ENCODE assay signal across 15 cellular contexts in the genomic region with DNA sequence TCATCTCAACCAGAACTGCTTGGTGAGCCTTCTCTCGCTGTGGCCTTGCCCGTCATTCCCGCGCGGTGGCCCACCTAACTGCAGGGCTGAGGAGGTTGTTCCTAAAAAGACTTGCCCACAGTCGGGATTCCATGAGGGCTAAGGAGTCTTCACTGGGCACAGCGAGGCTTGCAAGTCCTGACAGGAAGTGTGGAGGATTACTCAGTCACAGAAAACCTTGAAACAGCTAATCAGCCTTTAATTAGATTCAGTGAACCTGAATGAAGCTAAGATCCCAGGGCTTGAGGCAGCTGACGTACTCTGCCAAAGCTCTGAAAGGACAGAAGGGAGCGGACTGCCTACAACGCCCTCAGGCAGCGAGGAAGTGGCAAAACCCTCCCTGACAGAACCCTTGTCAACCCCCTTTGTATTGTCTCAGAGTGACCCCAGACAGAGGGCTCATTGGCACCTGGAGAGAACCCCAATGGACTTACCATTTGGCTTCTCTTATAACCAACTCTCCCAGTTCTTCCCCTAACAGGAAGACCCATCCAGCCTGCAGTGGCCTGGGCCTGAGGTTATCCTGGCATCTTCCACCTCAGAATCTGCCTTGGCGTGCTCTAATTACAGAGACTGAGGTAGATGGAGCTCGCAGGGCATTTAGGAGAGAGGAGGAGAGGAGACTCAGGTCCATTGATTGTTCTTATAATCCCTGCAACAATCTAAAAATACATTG. TPM values are rescaled to one million over a fixed set of nuclear protein-coding genes. Genes with fewer than 3 reads are reported as not detected.
DNase-seq lines count a peak whose midpoint lies in the region; ATAC-seq and TF ChIP-seq lines count a peak whose summit lies in the region.
"Had no signal": no experiment of that assay in that cellular context is flagged by ENCODE, and none has a peak within 500 bp of the region (broad histone marks: within the 10 kb centered on the region; RNA-seq: fewer than 3 reads in every experiment).

No MANE protein-coding gene starts in this region.

- no peak for TF ChIP-seq EP300 in suprapubic skin (IDR thresholded peaks at IDR 0.05)

- no peak for TF ChIP-seq POLR2A in suprapubic skin (IDR thresholded peaks at IDR 0.05)

- intact Hi-C loops in MCF 10A (cut with micrococcal nuclease) (no loop called here), colonic mucosa (cut with DNase I) (no loop called here)

- H3K4me1 ChIP-seq in suprapubic skin (peaks cover 4% of the 10 kb centered on the region), colonic mucosa (no peaks in the 10 kb centered on the region)

- WGBS in suprapubic skin, result 56% methylated on average over 13 of the region's 13 CpGs

- H3K27me3 ChIP-seq in suprapubic skin (no peaks in the 10 kb centered on the region), colonic mucosa (no peaks in the 10 kb centered on the region)
- H3K27me3 ChIP-seq: cardiac muscle cell had no signal

- no peaks in the 10 kb centered on the region for H3K9me3 ChIP-seq in suprapubic skin
- H3K9me3 ChIP-seq in colonic mucosa, result no peaks in the 10 kb centered on the region

- POLR2A ChIA-PET in MCF 10A (lab: Yijun Ruan, JAX), result interaction anchor here (0.6 to 1.6 kb wide), 9 partner anchors 8 to 174 kb away, joined by 3 to 8 read pairs (median 4); partner anchors contain the start of gene LAMB1

- H3K36me3 ChIP-seq in suprapubic skin (no peaks in the 10 kb centered on the region), colonic mucosa (no peaks in the 10 kb centered on the region)
- H3K36me3 ChIP-seq: cardiac muscle cell had no signal

- H3K9me3 Mint-ChIP-seq in MCF 10A (ENCODE audit: unreplicated experiment), result no peaks in the 10 kb centered on the region
- H3K9me3 Mint-ChIP-seq: T-helper 1 cell treated with Interleukin-12 subunit alpha and Interleukin-12 subunit beta and Interleukin-4 antibody, amounts not matched to agents 30 μg/mL and 1 μg/mL, for 36 hours had no signal

- H3K4me3 Mint-ChIP-seq in MCF 10A (ENCODE audit: unreplicated experiment), result no peak overlapping the region
- H3K4me3 Mint-ChIP-seq: T-helper 1 cell treated with Interleukin-12 subunit alpha and Interleukin-12 subunit beta and Interleukin-4 antibody, amounts not matched to agents 30 μg/mL and 1 μg/mL, for 36 hours had no signal

- H3K4me3 ChIP-seq in suprapubic skin, result no peak overlapping the region
- H3K4me3 ChIP-seq in colonic mucosa, result no peak overlapping the region
- H3K4me3 ChIP-seq: cardiac muscle cell had no signal

- BruUV-seq in MCF 10A (replicated peaks; lab: Mats Ljungman, UMichigan), result no TSS peak

- CTCF ChIA-PET in MCF 10A (lab: Yijun Ruan, JAX), result interaction anchor here (0.6 to 4.5 kb wide), 7 partner anchors 9 to 115 kb away, joined by 3 to 36 read pairs (median 10); no protein-coding TSS in a partner anchor

- TF ChIP-seq CTCF in MCF 10A (IDR thresholded peaks at IDR 0.05; ENCODE audit: unreplicated experiment) (no peak), suprapubic skin (IDR thresholded peaks at IDR 0.05) (no peak), colonic mucosa (IDR thresholded peaks at IDR 0.05) (no peak)

- no peak for ATAC-seq in HG03108 (IDR thresholded peaks at IDR 0.05; ENCODE audit: unreplicated experiment)

- no peak overlapping the region for H3K9ac ChIP-seq in colonic mucosa (ENCODE audit: low read depth in 2 of 2, low read length in 2 of 2)

- H3K27ac ChIP-seq in suprapubic skin (peak overlapping the region; percentile 80), colonic mucosa (no peak overlapping the region)
- H3K27ac ChIP-seq: C4-2B, cardiac muscle cell had no signal

- H3K4me1 Mint-ChIP-seq in MCF 10A (ENCODE audit: insufficient read depth, unreplicated experiment), result peaks cover 6% of the 10 kb centered on the region

- H3K36me3 Mint-ChIP-seq in MCF 10A (ENCODE audit: insufficient read depth, unreplicated experiment), result no peaks in the 10 kb centered on the region

- DNase-seq in NCI-H82 (lab: John Stamatoyannopoulos, UW) (peak; percentile 96), MCF 10A (ENCODE audit: unreplicated experiment) (peak; percentile 49), iPS-NIHi7 (ENCODE audit: extremely low spot score) (peak; percentile 17), suprapubic skin (ENCODE audit: low spot score in 2 of 2) (no peak), NCI-H524 (lab: John Stamatoyannopoulos, UW) (no peak), colonic mucosa (no peak)
- DNase-seq: effector memory CD4-positive, alpha-beta T cell; glutamatergic neuron; NCI-H1105 treated with DMSO at 0.1 percent for 48 hours; NCI-H345; stimulated activated CD4-positive, alpha-beta T cell treated with anti-CD3 and anti-CD28 coated beads, Interleukin-12 subunit alpha, Interleukin-12 subunit beta, amount 100 ng/mL, for 4 hours had no signal

- H3K27ac Mint-ChIP-seq in MCF 10A (ENCODE audit: low read depth, unreplicated experiment), result peak overlapping the region; percentile 37
- H3K27ac Mint-ChIP-seq: T-helper 1 cell treated with Interleukin-12 subunit alpha and Interleukin-12 subunit beta and Interleukin-4 antibody, amounts not matched to agents 30 μg/mL and 1 μg/mL, for 36 hours had no signal

- no peaks in the 10 kb centered on the region for H3K27me3 Mint-ChIP-seq in MCF 10A (ENCODE audit: insufficient read depth, unreplicated experiment)

RNA-seq across cellular contexts. Expression of gene LAMB4, which starts 2.5 kb away (rescaled TPM):
- 0.35 TPM in 1 of 2 replicates, not detected in the other for total RNA-seq in MCF 10A (2022)
- total RNA-seq in suprapubic skin, result 100 to 1,000 TPM; 212 to 642 (median 282) TPM
- under 1 TPM in 1 of 2 donors, not detected in 1; 0.27 TPM for total RNA-seq in colonic mucosa
- total RNA-seq: cardiac muscle cell had no signal

Comparison
In these comparisons a context has a peak if more than half of its experiments do, and no peak if none do; other contexts are left out.
1. DNase-seq: peak in NCI-H82 (single experiment), MCF 10A (single experiment) and iPS-NIHi7 (single experiment); none in suprapubic skin (0 of 2), NCI-H524 (0 of 2) and colonic mucosa (single experiment).
2. RNA of gene LAMB4, which starts 2.5 kb away (total RNA-seq): 212 to 642 TPM in suprapubic skin; 0.35 TPM in MCF 10A and 0.27 TPM in colonic mucosa; every median in the first group is over 100 times any median in the second.